Comparison of ENCODE assay signal across 25 cellular contexts in the genomic region with DNA sequence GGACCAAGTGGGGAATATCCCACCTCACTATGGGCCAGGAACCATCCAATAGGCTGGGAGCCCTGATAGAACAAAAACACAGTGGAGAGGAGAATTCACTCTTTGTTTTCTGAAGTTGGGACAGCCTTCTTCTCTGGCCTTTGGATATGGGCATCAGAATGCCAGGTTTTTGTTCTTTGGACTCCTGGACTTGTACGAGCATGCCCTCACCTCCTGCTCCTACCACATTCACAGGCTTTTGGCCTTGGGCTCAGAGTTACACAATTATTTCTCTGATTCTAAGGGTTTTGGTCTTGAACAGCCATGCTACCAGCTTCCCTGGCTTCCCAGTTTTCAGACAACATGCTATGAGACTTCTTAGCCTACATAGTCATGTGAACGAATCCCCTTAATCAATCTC.
"Had no signal": no experiment of that assay in that cellular context is flagged by ENCODE, and none has a peak within 500 bp of the region (broad histone marks: within the 10 kb centered on the region; RNA-seq: fewer than 3 reads in every experiment).

No MANE protein-coding gene starts in this region.

- H3K27ac ChIP-seq: left lung, ovary, right atrium auricular region, spleen, suprapubic skin, thoracic aorta, tibial artery, upper lobe of right lung had no signal

- H3K27ac Mint-ChIP-seq: immature natural killer cell; memory B cell; naive thymus-derived CD4-positive, alpha-beta T cell; natural killer cell treated with Interleukin-12 subunit alpha and Interleukin-12 subunit beta and Interleukin-15 and Interleukin-18, amount 100 ng/mL, for 72 hours; progenitor cell of endocrine pancreas; stimulated activated effector memory CD8-positive, alpha-beta T cell treated with anti-CD3 and anti-CD28 coated beads, Interleukin-12 subunit alpha, Interleukin-12 subunit beta, amount 100 ng/mL, for 72 hours; stimulated activated naive CD8-positive, alpha-beta T cell treated with anti-CD3 and anti-CD28 coated beads, Interleukin-15, Interleukin-2, amounts not matched to agents 100 ng/mL and 50 ng/mL, for 24 hours had no signal

- H3K36me3 Mint-ChIP-seq: naive thymus-derived CD4-positive, alpha-beta T cell; stimulated activated effector memory CD8-positive, alpha-beta T cell treated with anti-CD3 and anti-CD28 coated beads, Interleukin-12 subunit alpha, Interleukin-12 subunit beta, amount 100 ng/mL, for 72 hours had no signal

- H3K4me3 Mint-ChIP-seq: immature natural killer cell; memory B cell; naive thymus-derived CD4-positive, alpha-beta T cell; natural killer cell treated with Interleukin-12 subunit alpha and Interleukin-12 subunit beta and Interleukin-15 and Interleukin-18, amount 100 ng/mL, for 72 hours; stimulated activated effector memory CD8-positive, alpha-beta T cell treated with anti-CD3 and anti-CD28 coated beads, Interleukin-12 subunit alpha, Interleukin-12 subunit beta, amount 100 ng/mL, for 72 hours; stimulated activated naive CD8-positive, alpha-beta T cell treated with anti-CD3 and anti-CD28 coated beads, Interleukin-15, Interleukin-2, amounts not matched to agents 100 ng/mL and 50 ng/mL, for 24 hours had no signal

- H3K36me3 ChIP-seq: left lung, ovary, right atrium auricular region, spleen, suprapubic skin, thoracic aorta, tibial artery, upper lobe of right lung had no signal

- FAIRE-seq: islet of Langerhans, small intestine had no signal

- H3K4me3 ChIP-seq: left lung, lung, mucosa of descending colon, ovary, right atrium auricular region, spleen, suprapubic skin, thoracic aorta, tibial artery, upper lobe of right lung had no signal

- H3K27me3 Mint-ChIP-seq: memory B cell; naive thymus-derived CD4-positive, alpha-beta T cell; natural killer cell treated with Interleukin-12 subunit alpha and Interleukin-12 subunit beta and Interleukin-15 and Interleukin-18, amount 100 ng/mL, for 72 hours; stimulated activated naive CD8-positive, alpha-beta T cell treated with anti-CD3 and anti-CD28 coated beads, Interleukin-15, Interleukin-2, amounts not matched to agents 100 ng/mL and 50 ng/mL, for 24 hours had no signal

- H3K4me1 ChIP-seq: left lung, right atrium auricular region, spleen, suprapubic skin, tibial artery, upper lobe of right lung had no signal

- H3K9me3 Mint-ChIP-seq: memory B cell had no signal

- DNase-seq: hypothalamus; immature natural killer cell; left lung; midbrain; mucosa of descending colon; naive thymus-derived CD4-positive, alpha-beta T cell; ovary; small intestine; spleen; stimulated activated CD4-positive, alpha-beta T cell treated with anti-CD3 and anti-CD28 coated beads, Interleukin-4, amount 100 ng/mL, for 24 hours; stimulated activated naive CD4-positive, alpha-beta T cell; tibial artery; trophoblast cell; upper lobe of right lung had no signal

- H3K9me3 ChIP-seq: ovary, right atrium auricular region, suprapubic skin, thoracic aorta, tibial artery, upper lobe of right lung had no signal

- H3K27me3 ChIP-seq: left lung, ovary, right atrium auricular region, spleen, suprapubic skin, tibial artery, upper lobe of right lung had no signal

- H3K4me1 Mint-ChIP-seq: immature natural killer cell; memory B cell; naive thymus-derived CD4-positive, alpha-beta T cell; stimulated activated effector memory CD8-positive, alpha-beta T cell treated with anti-CD3 and anti-CD28 coated beads, Interleukin-12 subunit alpha, Interleukin-12 subunit beta, amount 100 ng/mL, for 72 hours had no signal

- ATAC-seq: left lung; mucosa of descending colon; naive thymus-derived CD4-positive, alpha-beta T cell; natural killer cell treated with Interleukin-12 subunit alpha and Interleukin-12 subunit beta and Interleukin-15 and Interleukin-18, amount 100 ng/mL, for 72 hours; sciatic nerve; stimulated activated effector memory CD8-positive, alpha-beta T cell treated with anti-CD3 and anti-CD28 coated beads, Interleukin-12 subunit alpha, Interleukin-12 subunit beta, amount 100 ng/mL, for 72 hours; upper lobe of right lung had no signal
